In the genomic region with DNA sequence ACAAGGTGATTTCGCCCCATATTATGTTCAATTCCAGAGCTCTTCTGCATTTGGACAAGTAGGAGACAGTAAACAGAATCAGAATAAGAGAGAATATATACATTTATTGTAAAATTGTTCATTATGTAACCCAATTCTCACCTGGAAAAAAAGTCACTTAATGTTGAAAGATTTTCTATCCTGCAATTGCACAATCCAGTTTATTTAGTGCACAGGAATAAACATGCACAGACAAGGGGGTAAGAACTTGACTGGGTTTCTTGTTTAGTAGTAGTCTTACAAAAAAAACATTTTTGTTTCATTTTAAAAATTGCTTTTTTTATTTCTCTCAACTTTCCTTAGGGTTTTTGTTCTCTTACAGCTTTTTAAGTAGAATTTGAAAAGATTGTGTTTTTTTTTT, we compare ENCODE assay signal across 20 cellular contexts.
DNase-seq lines count a peak whose midpoint lies in the region; ATAC-seq, FAIRE-seq and TF ChIP-seq lines count a peak whose summit lies in the region.
"Had no signal": no experiment of that assay in that cellular context is flagged by ENCODE, and none has a peak within 500 bp of the region (broad histone marks: within the 10 kb centered on the region; RNA-seq: fewer than 3 reads in every experiment).

No MANE protein-coding gene starts in this region.

- dilution Hi-C loops in IMR-90 (cut with HindIII; ENCODE audit: low sequenced_read_pairs, unreplicated experiment) (no loop called here), keratinocyte (cut with MboI; ENCODE audit: extremely low pct_ligation_motif_present, low sequenced_read_pairs) (no loop called here)

- POLR2A ChIA-PET in IMR-90 (lab: Charles Lee; ENCODE audit: unreplicated experiment) = no interaction called here

- no peak overlapping the region for H2AK5ac ChIP-seq in IMR-90 (ENCODE audit: low read depth, low read length)

- FAIRE-seq in A204.1 (lab: Jason Lieb, UNC) = peak; percentile 57
- no peak for FAIRE-seq in bronchial epithelial cell (lab: Jason Lieb, UNC)
- FAIRE-seq in keratinocyte (lab: Jason Lieb, UNC) = no peak
- FAIRE-seq: A549, G401.6, GM12891 had no signal

- no peak overlapping the region for H4K91ac ChIP-seq in IMR-90 (ENCODE audit: insufficient read depth, low read depth, low read length)

- H2AK9ac ChIP-seq in IMR-90 (replicated peaks; ENCODE audit: low read depth, low read length, poor library complexity) = no peak overlapping the region

- H2BK15ac ChIP-seq in IMR-90 (ENCODE audit: low read depth, low read length) = no peak overlapping the region

- CTCF ChIA-PET in IMR-90 (lab: Yijun Ruan, JAX) = no interaction called here

- TF ChIP-seq CTCF in IMR-90 (conservative IDR thresholded peaks at IDR 0.05; ENCODE audit: low read depth, low read length) (no peak), bronchial epithelial cell (IDR thresholded peaks at IDR 0.05; ENCODE audit: insufficient read depth, low read length, severe bottlenecking) (no peak), keratinocyte (optimal IDR thresholded peaks at IDR 0.05 in 1 of 3, IDR thresholded peaks at IDR 0.05 in 1 of 3, conservative IDR thresholded peaks at IDR 0.05 in 1 of 3; ENCODE audit: extremely low read depth in 1 of 3, insufficient read depth in 2 of 3, low read length in 3 of 3) (no peak)

- ATAC-seq in IMR-90 (ENCODE audit: low read depth) (no peak), GM18519 (IDR thresholded peaks at IDR 0.05; ENCODE audit: low FRiP score, unreplicated experiment) (no peak)
- ATAC-seq: A549; CD8-positive, alpha-beta T cell had no signal

- H4K8ac ChIP-seq in IMR-90 (ENCODE audit: low read depth in 2 of 2, low read length in 2 of 2) = no peak overlapping the region

- H3K4me1 ChIP-seq in IMR-90 (ENCODE audit: control insufficient read depth, insufficient read depth, low read length) (peaks cover 7% of the 10 kb centered on the region), keratinocyte (ENCODE audit: control insufficient read depth, extremely low read depth, insufficient read depth, low read length) (peaks cover 11% of the 10 kb centered on the region)
- H3K4me1 ChIP-seq: A549 had no signal

- H3K4ac ChIP-seq in IMR-90 (ENCODE audit: low read depth, low read length) = no peak overlapping the region

- H4K20me1 ChIP-seq in IMR-90 (ENCODE audit: insufficient read depth, low read length) (no peaks in the 10 kb centered on the region), keratinocyte (ENCODE audit: control insufficient read depth, extremely low read depth, insufficient read depth, low read length) (no peaks in the 10 kb centered on the region)
- H4K20me1 ChIP-seq: BLaER1 treated with 17β-estradiol and CSF1 and Interleukin-3, amounts not matched to agents 10 nM and 100 nM had no signal

- H3K79me2 ChIP-seq in keratinocyte (ENCODE audit: control insufficient read depth, insufficient read depth, low read length) = no peaks in the 10 kb centered on the region

- no peak overlapping the region for H3K23ac ChIP-seq in IMR-90 (ENCODE audit: low read depth, low read length)

- H3K27ac ChIP-seq in IMR-90 (ENCODE audit: insufficient read depth, low read length) (no peak overlapping the region), keratinocyte (ENCODE audit: control insufficient read depth, insufficient read depth, low read length) (no peak overlapping the region)
- H3K27ac ChIP-seq: A549; BLaER1 treated with 17β-estradiol and CSF1 and Interleukin-3, amounts not matched to agents 10 nM and 100 nM; C4-2B had no signal

- no peak overlapping the region for H3K4me3 ChIP-seq in IMR-90 (ENCODE audit: insufficient read depth, low read depth, low read length)
- no peak overlapping the region for H3K4me3 ChIP-seq in bronchial epithelial cell (ENCODE audit: low read depth, low read length)
- H3K4me3 ChIP-seq in keratinocyte (ENCODE audit: control insufficient read depth in 2 of 3, extremely low read depth in 1 of 3, insufficient read depth in 2 of 3, low read depth in 1 of 3, low read length in 3 of 3) = no peak overlapping the region
- H3K4me3 ChIP-seq: A549; BLaER1 treated with 17β-estradiol and CSF1 and Interleukin-3, amounts not matched to agents 10 nM and 100 nM had no signal

- DNase-seq in IMR-90 = no peak
- DNase-seq in bronchial epithelial cell (ENCODE audit: low read depth) = peak; percentile 63
- DNase-seq in keratinocyte (ENCODE audit: low read depth, low spot score) = no peak
- DNase-seq in MV-4-11 (lab: John Stamatoyannopoulos, UW) = no peak
- no peak for DNase-seq in dedifferentiated amniotic fluid mesenchymal stem cell (ENCODE audit: extremely low spot score)
- DNase-seq: 8988T; AML-193; Caco-2; Calu3; CD4-positive, alpha-beta T cell; CD8-positive, alpha-beta T cell; DMS79 treated with DMSO at 0.1 percent for 48 hours; GF-D8 had no signal

- H3K9me1 ChIP-seq in IMR-90 (ENCODE audit: insufficient read depth, low read length) = no peaks in the 10 kb centered on the region
- no peaks in the 10 kb centered on the region for H3K9me1 ChIP-seq in keratinocyte (ENCODE audit: control insufficient read depth, extremely low read depth, insufficient read depth, low read length)

- no CpG with 5 or more reads among the region's 1 CpG for WGBS in IMR-90 (ENCODE audit: extremely low coverage in 2 of 2, insufficient read length in 1 of 2), 2 experiments

- H3K27me3 ChIP-seq in IMR-90 (ENCODE audit: control insufficient read depth, insufficient read depth, low read length) = no peaks in the 10 kb centered on the region
- no peaks in the 10 kb centered on the region for H3K27me3 ChIP-seq in bronchial epithelial cell (ENCODE audit: control insufficient read depth, insufficient read depth, low read length)
- H3K27me3 ChIP-seq in keratinocyte (ENCODE audit: control insufficient read depth, extremely low read depth, insufficient read depth, low read length) = no peaks in the 10 kb centered on the region
- H3K27me3 ChIP-seq: BLaER1 treated with 17β-estradiol and CSF1 and Interleukin-3, amounts not matched to agents 10 nM and 100 nM had no signal

- H3K4me2 ChIP-seq in IMR-90 (ENCODE audit: low read depth, low read length) = no peak overlapping the region
- H3K4me2 ChIP-seq in keratinocyte (ENCODE audit: control insufficient read depth, extremely low read depth, insufficient read depth, low read depth, low read length) = no peak overlapping the region
- H3K4me2 ChIP-seq: A549; BLaER1 treated with 17β-estradiol and CSF1 and Interleukin-3, amounts not matched to agents 10 nM and 100 nM had no signal

- H3K79me1 ChIP-seq in IMR-90 (ENCODE audit: low read depth in 1 of 2, low read length in 2 of 2) = no peaks in the 10 kb centered on the region

- H3K18ac ChIP-seq in IMR-90 (ENCODE audit: low read depth, low read length) = no peak overlapping the region

- no peak overlapping the region for H3K9ac ChIP-seq in IMR-90 (ENCODE audit: low read depth, low read length)
- no peak overlapping the region for H3K9ac ChIP-seq in keratinocyte (ENCODE audit: control insufficient read depth, extremely low read depth, insufficient read depth, low read length)
- H3K9ac ChIP-seq: BLaER1 treated with 17β-estradiol and CSF1 and Interleukin-3, amounts not matched to agents 10 nM and 100 nM had no signal

- no peak overlapping the region for H2BK5ac ChIP-seq in IMR-90 (ENCODE audit: low read depth, low read length, poor library complexity, severe bottlenecking)

- H3K36me3 ChIP-seq in IMR-90 (ENCODE audit: control insufficient read depth, insufficient read depth, low read length) (no peaks in the 10 kb centered on the region), bronchial epithelial cell (ENCODE audit: control insufficient read depth, insufficient read depth, low read length) (no peaks in the 10 kb centered on the region), keratinocyte (ENCODE audit: control insufficient read depth in 2 of 2, extremely low read depth in 1 of 2, insufficient read depth in 2 of 2, low read length in 2 of 2) (no peaks in the 10 kb centered on the region)
- H3K36me3 ChIP-seq: BLaER1 treated with 17β-estradiol and CSF1 and Interleukin-3, amounts not matched to agents 10 nM and 100 nM had no signal

- in situ Hi-C loops in IMR-90 (cut with MboI; ENCODE audit: low sequenced_read_pairs) = no loop called here

- H2BK120ac ChIP-seq in IMR-90 (ENCODE audit: low read depth, low read length) = no peak overlapping the region

- H2AFZ ChIP-seq in IMR-90 (replicated peaks; ENCODE audit: low read length, poor library complexity) (no peak overlapping the region), keratinocyte (ENCODE audit: control insufficient read depth, low read length) (peak overlapping the region; percentile 14)

- intact Hi-C loops in IMR-90 (cut with micrococcal nuclease) = no loop called here

- TF ChIP-seq RAD21 in IMR-90 (IDR thresholded peaks at IDR 0.05; ENCODE audit: low read length) = no peak

- no peaks in the 10 kb centered on the region for H3K9me3 ChIP-seq in IMR-90 (ENCODE audit: control insufficient read depth, insufficient read depth, low read length)
- no peaks in the 10 kb centered on the region for H3K9me3 ChIP-seq in keratinocyte (ENCODE audit: control insufficient read depth, low read depth, low read length)
- H3K9me3 ChIP-seq: A549; BLaER1 treated with 17β-estradiol and CSF1 and Interleukin-3, amounts not matched to agents 10 nM and 100 nM; Caco-2 had no signal

- TF ChIP-seq POLR2A in IMR-90 (IDR thresholded peaks at IDR 0.05; ENCODE audit: low read depth, low read length) = no peak

- H2BK20ac ChIP-seq in IMR-90 (ENCODE audit: low read depth, low read length) = no peak overlapping the region

- BruUV-seq in IMR-90 (replicated peaks; lab: Mats Ljungman, UMichigan) = no TSS peak

- no peak overlapping the region for H3K14ac ChIP-seq in IMR-90 (replicated peaks; ENCODE audit: low read depth, low read length)

- H4K5ac ChIP-seq in IMR-90 (ENCODE audit: low read depth, low read length) = no peak overlapping the region

- H3K56ac ChIP-seq in IMR-90 (ENCODE audit: extremely low read depth, insufficient read depth, low read length) = no peak overlapping the region

TF ChIP-seq in IMR-90, 13 proteins besides CTCF, POLR2A, EP300 and RAD21:
- TF ChIP-seq CEBPB (IDR thresholded peaks at IDR 0.05; ENCODE audit: low read depth, low read length) (peak; percentile 42; the same call in 1 of the 2 replicates), MAFK (IDR thresholded peaks at IDR 0.05; ENCODE audit: low read depth, low read length) (no peak)
